17 cellular contexts compared by ENCODE assay signal in the genomic region with DNA sequence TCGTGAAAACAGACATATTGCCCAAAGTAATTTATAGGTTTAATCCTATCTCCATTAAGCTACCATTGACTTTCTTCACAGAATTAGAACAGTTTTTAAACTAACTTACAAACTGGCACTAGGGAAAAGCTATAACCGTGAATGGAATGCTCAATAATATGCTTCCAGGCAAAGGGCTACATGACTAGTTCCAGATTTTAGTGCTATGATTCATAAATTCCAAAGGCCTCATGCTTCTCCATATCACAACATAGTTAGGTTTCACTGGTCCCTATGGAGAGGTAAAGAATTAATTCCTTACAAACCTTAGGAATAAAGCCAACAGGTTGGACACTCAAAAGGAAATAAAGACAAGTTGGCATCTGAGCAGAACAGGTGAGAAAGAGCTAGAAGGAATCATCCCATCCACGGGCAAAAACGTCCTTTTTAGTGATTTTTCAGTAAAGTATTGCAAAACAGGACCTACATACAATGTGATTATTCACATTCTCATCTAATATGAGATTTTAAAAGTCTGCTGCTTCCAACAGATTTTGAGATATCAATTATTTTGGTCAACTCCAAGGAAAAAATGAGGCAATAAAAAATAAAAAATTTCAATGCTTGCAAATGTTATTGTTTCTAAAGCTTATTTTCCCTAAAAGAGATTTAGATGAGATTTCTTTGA.
DNase-seq lines count a peak whose midpoint lies in the region; ATAC-seq, FAIRE-seq and TF ChIP-seq lines count a peak whose summit lies in the region.
"Had no signal": no experiment of that assay in that cellular context is flagged by ENCODE, and none has a peak within 500 bp of the region (broad histone marks: within the 10 kb centered on the region; RNA-seq: fewer than 3 reads in every experiment).

No MANE protein-coding gene starts in this region.

- H3K27ac ChIP-seq in keratinocyte (ENCODE audit: control insufficient read depth, insufficient read depth, low read length) (peak overlapping the region; percentile 35), vagina (peak overlapping the region; percentile 10)
- H3K27ac ChIP-seq: upper lobe of right lung had no signal

- H3K4me3 ChIP-seq in bronchial epithelial cell (ENCODE audit: low read depth, low read length) (no peak overlapping the region), keratinocyte (ENCODE audit: control insufficient read depth in 2 of 3, extremely low read depth in 1 of 3, insufficient read depth in 2 of 3, low read depth in 1 of 3, low read length in 3 of 3) (no peak overlapping the region), vagina (no peak overlapping the region)
- H3K4me3 ChIP-seq: right atrium auricular region, upper lobe of right lung had no signal

- no peaks in the 10 kb centered on the region for H4K20me1 ChIP-seq in keratinocyte (ENCODE audit: control insufficient read depth, extremely low read depth, insufficient read depth, low read length)

- H3K9me1 ChIP-seq in keratinocyte (ENCODE audit: control insufficient read depth, extremely low read depth, insufficient read depth, low read length): no peaks in the 10 kb centered on the region

- intact Hi-C loops in left cardiac atrium (cut with DNase I): no loop called here
- intact Hi-C loops in Right ventricle myocardium superior (cut with DNase I): no loop called here
- intact Hi-C loops in vagina (cut with DNase I): no loop called here
- intact Hi-C loops in posterior cingulate gyrus (cut with DNase I): no loop called here

- H2AFZ ChIP-seq in keratinocyte (ENCODE audit: control insufficient read depth, low read length): no peak overlapping the region

- H3K36me3 ChIP-seq in bronchial epithelial cell (ENCODE audit: control insufficient read depth, insufficient read depth, low read length) (no peaks in the 10 kb centered on the region), keratinocyte (ENCODE audit: control insufficient read depth in 2 of 2, extremely low read depth in 1 of 2, insufficient read depth in 2 of 2, low read length in 2 of 2) (no peaks in the 10 kb centered on the region), vagina (no peaks in the 10 kb centered on the region)
- H3K36me3 ChIP-seq: right atrium auricular region, upper lobe of right lung had no signal

- dilution Hi-C loops in keratinocyte (cut with MboI; ENCODE audit: extremely low pct_ligation_motif_present, low sequenced_read_pairs): no loop called here

- FAIRE-seq in bronchial epithelial cell (lab: Jason Lieb, UNC): no peak
- FAIRE-seq in keratinocyte (lab: Jason Lieb, UNC): peak; percentile 91
- FAIRE-seq: A204.1 had no signal

- DNase-seq in left cardiac atrium (no peak), Right ventricle myocardium superior (no peak), bronchial epithelial cell (ENCODE audit: low read depth) (peak; percentile 89), keratinocyte (ENCODE audit: low read depth, low spot score) (peak; percentile 49), vagina (ENCODE audit: extremely low spot score in 2 of 2) (no peak), NCI-H2081 treated with DMSO at 0.1 percent for 48 hours (lab: John Stamatoyannopoulos, UW) (no peak), NCI-H1092 (lab: John Stamatoyannopoulos, UW) (no peak), posterior cingulate gyrus (no peak)
- DNase-seq: activated CD8-positive, alpha-beta memory T cell treated with anti-CD3 and anti-CD28 coated beads, Interleukin-2, amount 10 ng/mL, durations not matched to agents 7 days and 5 days; anterior cingulate cortex; glutamatergic neuron; mesendoderm; NCI-H1105 treated with DMSO at 0.1 percent for 48 hours; T-helper 9 cell; upper lobe of right lung had no signal

- peak overlapping the region; percentile 34 for H3K4me2 ChIP-seq in keratinocyte (ENCODE audit: control insufficient read depth, extremely low read depth, insufficient read depth, low read depth, low read length)

- TF ChIP-seq CTCF in bronchial epithelial cell (IDR thresholded peaks at IDR 0.05; ENCODE audit: insufficient read depth, low read length, severe bottlenecking): no peak
- no peak for TF ChIP-seq CTCF in keratinocyte (optimal IDR thresholded peaks at IDR 0.05 in 1 of 3, IDR thresholded peaks at IDR 0.05 in 1 of 3, conservative IDR thresholded peaks at IDR 0.05 in 1 of 3; ENCODE audit: extremely low read depth in 1 of 3, insufficient read depth in 2 of 3, low read length in 3 of 3)
- TF ChIP-seq CTCF in vagina (IDR thresholded peaks at IDR 0.05): no peak

- ATAC-seq in left cardiac atrium (peak; percentile 30 to 64), Right ventricle myocardium superior (ENCODE audit: poor library complexity) (no peak)
- ATAC-seq: activated CD8-positive, alpha-beta memory T cell treated with anti-CD3 and anti-CD28 coated beads, Interleukin-2, amount 10 ng/mL, durations not matched to agents 7 days and 5 days; upper lobe of right lung had no signal

- H3K9ac ChIP-seq in keratinocyte (ENCODE audit: control insufficient read depth, extremely low read depth, insufficient read depth, low read length): no peak overlapping the region

- peaks cover 11% of the 10 kb centered on the region for H3K4me1 ChIP-seq in keratinocyte (ENCODE audit: control insufficient read depth, extremely low read depth, insufficient read depth, low read length)
- H3K4me1 ChIP-seq in vagina: peaks cover 16% of the 10 kb centered on the region
- H3K4me1 ChIP-seq: right atrium auricular region had no signal

- H3K27me3 ChIP-seq in bronchial epithelial cell (ENCODE audit: control insufficient read depth, insufficient read depth, low read length): no peaks in the 10 kb centered on the region
- no peaks in the 10 kb centered on the region for H3K27me3 ChIP-seq in keratinocyte (ENCODE audit: control insufficient read depth, extremely low read depth, insufficient read depth, low read length)
- no peaks in the 10 kb centered on the region for H3K27me3 ChIP-seq in vagina
- H3K27me3 ChIP-seq: right atrium auricular region, upper lobe of right lung had no signal

- H3K79me2 ChIP-seq in keratinocyte (ENCODE audit: control insufficient read depth, insufficient read depth, low read length): no peaks in the 10 kb centered on the region

- H3K9me3 ChIP-seq in keratinocyte (ENCODE audit: control insufficient read depth, low read depth, low read length): no peaks in the 10 kb centered on the region
- H3K9me3 ChIP-seq in vagina: no peaks in the 10 kb centered on the region
- H3K9me3 ChIP-seq: right atrium auricular region, upper lobe of right lung had no signal

- TF ChIP-seq POLR2A in vagina (IDR thresholded peaks at IDR 0.05): no peak

Comparison
In these comparisons a context has a peak if more than half of its experiments do, and no peak if none do; other contexts are left out.
1. DNase-seq: peak in bronchial epithelial cell (single experiment) and keratinocyte (single experiment); none in left cardiac atrium (single experiment), Right ventricle myocardium superior (single experiment), vagina (0 of 2), NCI-H2081 treated with DMSO at 0.1 percent for 48 hours (single experiment), NCI-H1092 (single experiment) and posterior cingulate gyrus (0 of 10).